In genomic region chr14:65043893-65044595, GRCh38 we compare ENCODE assay signal across 1 cellular context.
TF ChIP-seq lines count a peak whose summit lies in the region.

No MANE protein-coding gene starts in this region.

TF ChIP-seq in liver, 16 proteins besides CTCF, POLR2A, EP300 and RAD21 (continued from another document):
- TF ChIP-seq REST (IDR thresholded peaks at IDR 0.05) (no peak), FOXA1 (IDR thresholded peaks at IDR 0.05) (no peak), RXRA (IDR thresholded peaks at IDR 0.05) (no peak), EGR1 (IDR thresholded peaks at IDR 0.05; ENCODE audit: low read depth in 2 of 2) (no peak), HNF4A (conservative IDR thresholded peaks at IDR 0.05) (no peak)
